In genomic region chr1:81558291-81559076, GRCh38 we compare ENCODE assay signal across 21 cellular contexts.
A peak's percentile ranks its signal among the peaks of the same experiment; 100 is the strongest.
DNase-seq lines count a peak whose midpoint lies in the region; ATAC-seq, FAIRE-seq and TF ChIP-seq lines count a peak whose summit lies in the region.
"Had no signal": no experiment of that assay in that cellular context is flagged by ENCODE, and none has a peak within 500 bp of the region (broad histone marks: within the 10 kb centered on the region; RNA-seq: fewer than 3 reads in every experiment).

No MANE protein-coding gene starts in this region.

- CTCF ChIA-PET in MCF 10A (lab: Yijun Ruan, JAX) = interaction anchor here (0.6 to 2.8 kb wide), 7 partner anchors 9 to 1158 kb away, joined by 3 to 25 read pairs (median 3); partner anchors contain the start of gene ADGRL2
- CTCF ChIA-PET in mammary epithelial cell (lab: Charles Lee; ENCODE audit: low non-redundant PET) = no interaction called here

- H3K36me3 ChIP-seq in mammary epithelial cell (ENCODE audit: insufficient read depth, low read length) (no peaks in the 10 kb centered on the region), small intestine (ENCODE audit: control insufficient read depth in 2 of 2, insufficient read depth in 2 of 2, low read length in 2 of 2) (no peaks in the 10 kb centered on the region)
- H3K36me3 ChIP-seq: BLaER1 treated with 17β-estradiol and CSF1 and Interleukin-3, amounts not matched to agents 10 nM and 100 nM had no signal

- H3K4me3 ChIP-seq in mammary epithelial cell (replicated peaks in 1 of 3; ENCODE audit: insufficient read depth in 1 of 3, low read depth in 2 of 3, low read length in 3 of 3) (no peak overlapping the region), choroid plexus epithelial cell (ENCODE audit: low read depth, low read length) (no peak overlapping the region), small intestine (ENCODE audit: low read depth in 1 of 2, low read length in 2 of 2) (no peak overlapping the region)
- H3K4me3 ChIP-seq: BLaER1 treated with 17β-estradiol and CSF1 and Interleukin-3, amounts not matched to agents 10 nM and 100 nM had no signal

- in situ Hi-C loops in mammary epithelial cell (cut with MboI; ENCODE audit: low sequenced_read_pairs in 2 of 2) = loop anchor here in 1 of 2 donors (25.0 kb wide), 1 partner anchor 204 kb away; no protein-coding TSS in a partner anchor

- DNase-seq in MCF 10A (ENCODE audit: unreplicated experiment) = peak; percentile 13
- no peak for DNase-seq in mammary epithelial cell
- peak; percentile 49 for DNase-seq in choroid plexus epithelial cell (ENCODE audit: low read depth)
- no peak for DNase-seq in left lobe of liver (ENCODE audit: low spot score)
- DNase-seq in small intestine = peak; percentile 6
- no peak for DNase-seq in C1 segment of cervical spinal cord (lab: John Stamatoyannopoulos, UW)
- DNase-seq in hypothalamus (lab: John Stamatoyannopoulos, UW) = no peak
- DNase-seq in stimulated activated CD4-positive, alpha-beta T cell treated with anti-CD3 and anti-CD28 coated beads, Interleukin-12 subunit alpha, Interleukin-12 subunit beta, amount 100 ng/mL, for 4 hours = no peak
- DNase-seq: 8988T; AML-193; Calu3; CD4-positive, alpha-beta T cell; DMS 273 treated with DMSO at 0.1 percent for 48 hours; DMS79 treated with DMSO at 0.1 percent for 48 hours; EL; GOT3; H9 had no signal

- H3K27me3 ChIP-seq in mammary epithelial cell (ENCODE audit: insufficient read depth, low read length) (no peaks in the 10 kb centered on the region), small intestine (ENCODE audit: control insufficient read depth in 2 of 2, insufficient read depth in 2 of 2, low read length in 2 of 2) (no peaks in the 10 kb centered on the region)
- H3K27me3 ChIP-seq: BLaER1 treated with 17β-estradiol and CSF1 and Interleukin-3, amounts not matched to agents 10 nM and 100 nM had no signal

- no peak overlapping the region for H3K4me3 Mint-ChIP-seq in MCF 10A (ENCODE audit: unreplicated experiment)
- H3K4me3 Mint-ChIP-seq: CD4-positive, alpha-beta T cell; H9 had no signal

- no peaks in the 10 kb centered on the region for H3K79me2 ChIP-seq in mammary epithelial cell (ENCODE audit: insufficient read depth, low read length)

- no peaks in the 10 kb centered on the region for H4K20me1 ChIP-seq in mammary epithelial cell (ENCODE audit: insufficient read depth, low read length)
- H4K20me1 ChIP-seq: BLaER1 treated with 17β-estradiol and CSF1 and Interleukin-3, amounts not matched to agents 10 nM and 100 nM had no signal

- POLR2A ChIA-PET in MCF 10A (lab: Yijun Ruan, JAX) = interaction anchor here (1.0 kb wide), 1 partner anchor 9 kb away, joined by 4 read pairs; no protein-coding TSS in a partner anchor

- no peak overlapping the region for H3K9ac ChIP-seq in mammary epithelial cell (ENCODE audit: insufficient read depth, low read length)
- H3K9ac ChIP-seq: BLaER1 treated with 17β-estradiol and CSF1 and Interleukin-3, amounts not matched to agents 10 nM and 100 nM had no signal

- FAIRE-seq in small intestine (lab: Jason Lieb, UNC) = no peak
- FAIRE-seq: G401.6, GM12891 had no signal

- H3K9me3 ChIP-seq in mammary epithelial cell (replicated peaks; ENCODE audit: insufficient read depth, low read length) (no peaks in the 10 kb centered on the region), small intestine (ENCODE audit: control insufficient read depth, low read depth) (no peaks in the 10 kb centered on the region)
- H3K9me3 ChIP-seq: BLaER1 treated with 17β-estradiol and CSF1 and Interleukin-3, amounts not matched to agents 10 nM and 100 nM had no signal

- H3K9me3 Mint-ChIP-seq in MCF 10A (ENCODE audit: unreplicated experiment) = no peaks in the 10 kb centered on the region
- H3K9me3 Mint-ChIP-seq: H9 had no signal

- BruUV-seq in MCF 10A (replicated peaks; lab: Mats Ljungman, UMichigan) (no TSS peak), mammary epithelial cell (replicated peaks; lab: Mats Ljungman, UMichigan) (no TSS peak)

- H3K27ac Mint-ChIP-seq in MCF 10A (ENCODE audit: low read depth, unreplicated experiment) = no peak overlapping the region
- H3K27ac Mint-ChIP-seq: CD4-positive, alpha-beta T cell; H9 had no signal

- peak; percentile 56 for ATAC-seq in left lobe of liver

- H3K36me3 Mint-ChIP-seq in MCF 10A (ENCODE audit: insufficient read depth, unreplicated experiment) = no peaks in the 10 kb centered on the region

- H3K4me2 ChIP-seq in mammary epithelial cell (ENCODE audit: insufficient read depth, low read depth, low read length) = no peak overlapping the region
- H3K4me2 ChIP-seq: BLaER1 treated with 17β-estradiol and CSF1 and Interleukin-3, amounts not matched to agents 10 nM and 100 nM had no signal

- dilution Hi-C loops in mammary epithelial cell (cut with HindIII; ENCODE audit: low sequenced_read_pairs) = no loop called here

- H3K4me1 ChIP-seq in mammary epithelial cell (ENCODE audit: insufficient read depth, low read length) = no peaks in the 10 kb centered on the region
- no peaks in the 10 kb centered on the region for H3K4me1 ChIP-seq in small intestine (ENCODE audit: control insufficient read depth in 2 of 2, insufficient read depth in 1 of 2, low read depth in 1 of 2, low read length in 1 of 2)

- TF ChIP-seq CTCF in MCF 10A (IDR thresholded peaks at IDR 0.05; ENCODE audit: unreplicated experiment) (no peak), mammary epithelial cell (conservative IDR thresholded peaks at IDR 0.05 in 1 of 2, IDR thresholded peaks at IDR 0.05 in 1 of 2; ENCODE audit: extremely low read depth in 1 of 2, insufficient read depth in 1 of 2, low read depth in 1 of 2, low read length in 2 of 2) (no peak), choroid plexus epithelial cell (conservative IDR thresholded peaks at IDR 0.05; ENCODE audit: low read depth, low read length) (no peak)

- WGBS in mammary epithelial cell (ENCODE audit: low coverage, missing lambda C conversion rate) = 100% methylated on average over 1 of the region's 1 CpG
- WGBS in small intestine, 3 donors = 31 to 72% (median 51%) methylated on average over 1 of the region's 1 CpG

- intact Hi-C loops in MCF 10A (cut with micrococcal nuclease) = no loop called here
- intact Hi-C loops in mammary epithelial cell (cut with micrococcal nuclease) = no loop called here

- H3K27me3 Mint-ChIP-seq in MCF 10A (ENCODE audit: insufficient read depth, unreplicated experiment) = no peaks in the 10 kb centered on the region
- H3K27me3 Mint-ChIP-seq: CD4-positive, alpha-beta T cell had no signal

- no peak overlapping the region for H2AFZ ChIP-seq in mammary epithelial cell (ENCODE audit: low read depth, low read length)

- no peaks in the 10 kb centered on the region for H3K4me1 Mint-ChIP-seq in MCF 10A (ENCODE audit: insufficient read depth, unreplicated experiment)

- H3K27ac ChIP-seq in mammary epithelial cell (ENCODE audit: insufficient read depth, low read depth, low read length) (no peak overlapping the region), small intestine (ENCODE audit: low read depth in 1 of 2, low read length in 1 of 2) (no peak overlapping the region)
- H3K27ac ChIP-seq: BLaER1 treated with 17β-estradiol and CSF1 and Interleukin-3, amounts not matched to agents 10 nM and 100 nM; HL-60 had no signal

Comparison
In these comparisons a context has a peak if more than half of its experiments do, and no peak if none do; other contexts are left out.
1. DNase-seq: peak in MCF 10A (single experiment), choroid plexus epithelial cell (single experiment) and small intestine (single experiment); none in mammary epithelial cell (single experiment), left lobe of liver (single experiment), C1 segment of cervical spinal cord (0 of 14), hypothalamus (0 of 51) and stimulated activated CD4-positive, alpha-beta T cell treated with anti-CD3 and anti-CD28 coated beads, Interleukin-12 subunit alpha, Interleukin-12 subunit beta, amount 100 ng/mL, for 4 hours (single experiment).